31 cellular contexts compared by ENCODE assay signal in genomic region chr2:8998418-8998817, GRCh38.
"Had no signal": no experiment of that assay in that cellular context is flagged by ENCODE, and none has a peak within 500 bp of the region (broad histone marks: within the 10 kb centered on the region; RNA-seq: fewer than 3 reads in every experiment).

No MANE protein-coding gene starts in this region.

- H3K27ac ChIP-seq: Peyer's patch, SJSA1 had no signal

- H3K9me3 Mint-ChIP-seq: activated CD4-positive, alpha-beta T cell treated with anti-CD3 and anti-CD28 coated beads, Interleukin-2, amount 10 ng/mL, durations not matched to agents 7 days and 5 days; activated naive CD4-positive, alpha-beta T cell treated with anti-CD3 and anti-CD28 coated beads for 36 hours; activated naive CD4-positive, alpha-beta T cell treated with anti-CD3 and anti-CD28 coated beads, Interleukin-2, amount 50 U/mL, for 72 hours; activated naive CD8-positive, alpha-beta T cell treated with anti-CD3 and anti-CD28 coated beads, Interleukin-2, amount 50 U/mL, for 24 hours; activated T-cell treated with anti-CD3 and anti-CD28 coated beads, Interleukin-2, amount 50 U/mL, for 4 hours; activated T-helper 1 cell treated with anti-CD3 and anti-CD28 coated beads, Interleukin-12 subunit alpha, Interleukin-12 subunit beta, Interleukin-2, Interleukin-4 antibody, amounts not matched to agents 30 ng/mL and 10 ng/mL and 1 ng/mL, durations not matched to agents 14 hours and 24 hours and 36 hours; T-helper 1 cell treated with Interleukin-12 subunit alpha and Interleukin-12 subunit beta and Interleukin-4 antibody, amounts not matched to agents 30 μg/mL and 1 μg/mL, for 36 hours; T-helper 2 cell treated with Interferon-gamma antibody and Interleukin-4, amounts not matched to agents 5 μg/mL and 100 μg/mL, for 36 hours; WTC11 had no signal

- H3K4me3 Mint-ChIP-seq: activated CD4-positive, alpha-beta T cell treated with anti-CD3 and anti-CD28 coated beads for 36 hours; activated CD4-positive, alpha-beta T cell treated with anti-CD3 and anti-CD28 coated beads, Interleukin-2, amount 10 ng/mL, durations not matched to agents 7 days and 5 days; activated CD8-positive, alpha-beta T cell treated with anti-CD3 and anti-CD28 coated beads, Interleukin-2, amount 10 ng/mL, durations not matched to agents 7 days and 5 days; activated naive CD4-positive, alpha-beta T cell treated with anti-CD3 and anti-CD28 coated beads for 36 hours; activated naive CD8-positive, alpha-beta T cell treated with anti-CD3 and anti-CD28 coated beads, Interleukin-2, amount 50 U/mL, for 24 hours; activated T-cell treated with anti-CD3 and anti-CD28 coated beads, Interleukin-2, amount 50 U/mL, for 4 hours; activated T-helper 1 cell treated with anti-CD3 and anti-CD28 coated beads, Interleukin-12 subunit alpha, Interleukin-12 subunit beta, Interleukin-2, Interleukin-4 antibody, amounts not matched to agents 30 ng/mL and 10 ng/mL and 1 ng/mL, durations not matched to agents 14 hours and 24 hours and 36 hours; T-helper 1 cell treated with Interleukin-12 subunit alpha and Interleukin-12 subunit beta and Interleukin-4 antibody, amounts not matched to agents 30 μg/mL and 1 μg/mL, for 36 hours; T-helper 2 cell treated with Interferon-gamma antibody and Interleukin-4, amounts not matched to agents 5 μg/mL and 100 μg/mL, for 36 hours; WTC11 had no signal

- FAIRE-seq: bronchial epithelial cell had no signal

- H3K36me3 Mint-ChIP-seq: activated naive CD4-positive, alpha-beta T cell treated with anti-CD3 and anti-CD28 coated beads, Interleukin-2, amount 50 U/mL, for 72 hours; WTC11 had no signal

- H3K9me2 ChIP-seq: SK-N-SH had no signal

- ATAC-seq: activated CD4-positive, alpha-beta T cell treated with anti-CD3 and anti-CD28 coated beads for 36 hours; activated CD4-positive, CD25-positive, alpha-beta regulatory T cell treated with anti-CD3 and anti-CD28 coated beads, Interleukin-2, amount 50 U/mL, for 24 hours; activated CD8-positive, alpha-beta T cell treated with anti-CD3 and anti-CD28 coated beads, Interleukin-2, amount 10 ng/mL, durations not matched to agents 7 days and 5 days; activated naive CD4-positive, alpha-beta T cell treated with anti-CD3 and anti-CD28 coated beads, Interleukin-2, amount 50 U/mL, for 72 hours; activated naive CD8-positive, alpha-beta T cell treated with anti-CD3 and anti-CD28 coated beads, Interleukin-2, amount 50 U/mL, for 24 hours; activated T-cell treated with anti-CD3 and anti-CD28 coated beads, Interleukin-2, amount 50 U/mL, for 4 hours; WTC11 had no signal

- H3K27me3 ChIP-seq: Peyer's patch, SJSA1 had no signal

- H3K9ac ChIP-seq: SK-N-SH had no signal

- H3K4me3 ChIP-seq: Peyer's patch, SJSA1 had no signal

- DNase-seq: activated CD4-positive, alpha-beta T cell treated with anti-CD3 and anti-CD28 coated beads for 36 hours; activated CD4-positive, alpha-beta T cell treated with anti-CD3 and anti-CD28 coated beads, Interleukin-2, amount 10 ng/mL, durations not matched to agents 7 days and 5 days; activated CD4-positive, alpha-beta T cell treated with anti-CD3 and anti-CD28 coated beads, Interleukin-2, amount 50 U/mL, for 48 hours; activated CD8-positive, alpha-beta T cell treated with anti-CD3 and anti-CD28 coated beads, Interleukin-2, amount 10 ng/mL, durations not matched to agents 7 days and 5 days; activated gamma-delta T cell treated with Interleukin-2 at 50 U/mL for 16 hours; activated naive CD4-positive, alpha-beta T cell treated with anti-CD3 and anti-CD28 coated beads for 36 hours; activated naive CD8-positive, alpha-beta T cell treated with anti-CD3 and anti-CD28 coated beads, Interleukin-2, amount 50 U/mL, for 24 hours; activated T-cell treated with anti-CD3 and anti-CD28 coated beads, Interleukin-2, amount 50 U/mL, for 4 hours; caudate nucleus; cerebellar nuclear complex; KG1; MM.1S; MV-4-11; NCI-H1092; NCI-H1436 treated with DMSO at 0.1 percent for 48 hours; NCI-H1694 treated with DMSO at 0.1 percent for 48 hours; NCI-H2029; NCI-H345; NCI-H524 treated with DMSO at 0.1 percent for 48 hours; Peyer's patch; RPMI8226; SHP77 treated with DMSO at 0.1 percent for 48 hours had no signal

- H3K36me3 ChIP-seq: Peyer's patch had no signal

- H3K27ac Mint-ChIP-seq: activated CD4-positive, alpha-beta T cell treated with anti-CD3 and anti-CD28 coated beads for 36 hours; activated CD4-positive, alpha-beta T cell treated with anti-CD3 and anti-CD28 coated beads, Interleukin-2, amount 10 ng/mL, durations not matched to agents 7 days and 5 days; activated CD8-positive, alpha-beta T cell treated with anti-CD3 and anti-CD28 coated beads, Interleukin-2, amount 10 ng/mL, durations not matched to agents 7 days and 5 days; activated naive CD4-positive, alpha-beta T cell treated with anti-CD3 and anti-CD28 coated beads for 36 hours; activated naive CD4-positive, alpha-beta T cell treated with anti-CD3 and anti-CD28 coated beads, Interleukin-2, amount 50 U/mL, for 72 hours; activated naive CD8-positive, alpha-beta T cell treated with anti-CD3 and anti-CD28 coated beads, Interleukin-2, amount 50 U/mL, for 24 hours; activated T-helper 1 cell treated with anti-CD3 and anti-CD28 coated beads, Interleukin-12 subunit alpha, Interleukin-12 subunit beta, Interleukin-2, Interleukin-4 antibody, amounts not matched to agents 30 ng/mL and 10 ng/mL and 1 ng/mL, durations not matched to agents 14 hours and 24 hours and 36 hours; T-helper 1 cell treated with Interleukin-12 subunit alpha and Interleukin-12 subunit beta and Interleukin-4 antibody, amounts not matched to agents 30 μg/mL and 1 μg/mL, for 36 hours; T-helper 2 cell treated with Interferon-gamma antibody and Interleukin-4, amounts not matched to agents 5 μg/mL and 100 μg/mL, for 36 hours; WTC11 had no signal

- H3K9me3 ChIP-seq: Peyer's patch, SJSA1, SK-N-SH had no signal
